ENCODE assay signal across 13 cellular contexts in genomic region chr2:41496908-41497307, GRCh38.
DNase-seq lines count a peak whose midpoint lies in the region; ATAC-seq, FAIRE-seq and TF ChIP-seq lines count a peak whose summit lies in the region.
"Had no signal": no experiment of that assay in that cellular context is flagged by ENCODE, and none has a peak within 500 bp of the region (broad histone marks: within the 10 kb centered on the region; RNA-seq: fewer than 3 reads in every experiment).

No MANE protein-coding gene starts in this region.

- H3K27ac ChIP-seq in HL-60 (replicated peaks), result no peak overlapping the region
- H3K27ac ChIP-seq in astrocyte (ENCODE audit: low read depth, low read length), result no peak overlapping the region
- peak overlapping the region; percentile 46 for H3K27ac ChIP-seq in neutrophil
- H3K27ac ChIP-seq: coronary artery, pancreas had no signal

- no peaks in the 10 kb centered on the region for H4K20me1 ChIP-seq in astrocyte (ENCODE audit: insufficient read depth, low read length)

- FAIRE-seq in astrocyte (lab: Jason Lieb, UNC), result no peak
- FAIRE-seq: pancreas had no signal

- peak; percentile 3 for DNase-seq in EL
- DNase-seq in HL-60 (ENCODE audit: low read depth in 1 of 2, low spot score in 1 of 2), result no peak
- no peak for DNase-seq in astrocyte (ENCODE audit: low read depth)
- DNase-seq in inferior parietal cortex (ENCODE audit: extremely low spot score), result no peak
- DNase-seq in stimulated activated effector memory CD8-positive, alpha-beta T cell treated with anti-CD3 and anti-CD28 coated beads, Interleukin-12 subunit alpha, Interleukin-12 subunit beta, amount 100 ng/mL, for 72 hours (ENCODE audit: low spot score in 2 of 2), result no peak
- DNase-seq: activated CD4-positive, alpha-beta T cell treated with anti-CD3 and anti-CD28 coated beads, Interleukin-2, amount 10 ng/mL, durations not matched to agents 24 days and 14 days; activated T-cell treated with anti-CD3 and anti-CD28 coated beads, Interleukin-2, amount 50 U/mL, for 4 hours; mesenchymal stem cell; pancreas had no signal

- H3K27ac Mint-ChIP-seq in astrocyte (ENCODE audit: unreplicated experiment), result no peak overlapping the region
- H3K27ac Mint-ChIP-seq in stimulated activated effector memory CD8-positive, alpha-beta T cell treated with anti-CD3 and anti-CD28 coated beads, Interleukin-12 subunit alpha, Interleukin-12 subunit beta, amount 100 ng/mL, for 72 hours, result no peak overlapping the region
- H3K27ac Mint-ChIP-seq: activated CD4-positive, alpha-beta T cell treated with anti-CD3 and anti-CD28 coated beads, Interleukin-2, amount 10 ng/mL, durations not matched to agents 24 days and 14 days; T-helper 1 cell treated with Interleukin-12 subunit alpha and Interleukin-12 subunit beta and Interleukin-4 antibody, amounts not matched to agents 30 μg/mL and 1 μg/mL, for 36 hours had no signal

- ATAC-seq in HG02970 (IDR thresholded peaks at IDR 0.05; ENCODE audit: low FRiP score, unreplicated experiment), result no peak
- ATAC-seq in stimulated activated effector memory CD8-positive, alpha-beta T cell treated with anti-CD3 and anti-CD28 coated beads, Interleukin-12 subunit alpha, Interleukin-12 subunit beta, amount 100 ng/mL, for 72 hours, result no peak
- ATAC-seq: activated T-cell treated with anti-CD3 and anti-CD28 coated beads, Interleukin-2, amount 50 U/mL, for 4 hours; pancreas had no signal

- H3K4me2 ChIP-seq in astrocyte (ENCODE audit: low read length), result no peak overlapping the region

- H3K27me3 Mint-ChIP-seq in astrocyte (ENCODE audit: low read depth, unreplicated experiment), result no peaks in the 10 kb centered on the region
- H3K27me3 Mint-ChIP-seq: activated CD4-positive, alpha-beta T cell treated with anti-CD3 and anti-CD28 coated beads, Interleukin-2, amount 10 ng/mL, durations not matched to agents 24 days and 14 days had no signal

- H3K27me3 ChIP-seq in HL-60 (ENCODE audit: insufficient read depth, poor library complexity, severe bottlenecking) (no peaks in the 10 kb centered on the region), astrocyte (ENCODE audit: insufficient read depth, low read length) (no peaks in the 10 kb centered on the region), neutrophil (no peaks in the 10 kb centered on the region)
- H3K27me3 ChIP-seq: pancreas had no signal

- no peak overlapping the region for H2AFZ ChIP-seq in astrocyte (ENCODE audit: low read depth, low read length)

- H3K9me3 ChIP-seq in astrocyte (ENCODE audit: insufficient read depth, low read depth, low read length) (peaks cover 17% of the 10 kb centered on the region), neutrophil (peaks cover 37% of the 10 kb centered on the region)

- H3K4me1 ChIP-seq in astrocyte (ENCODE audit: insufficient read depth, low read length) (no peaks in the 10 kb centered on the region), neutrophil (ENCODE audit: control insufficient read depth in 1 of 2, insufficient read depth in 1 of 2, low read depth in 1 of 2, low read length in 1 of 2) (peaks cover 0 to 21% of the 10 kb centered on the region in 2 experiments)
- H3K4me1 ChIP-seq: pancreas had no signal

- no peaks in the 10 kb centered on the region for H3K36me3 Mint-ChIP-seq in astrocyte (ENCODE audit: low read depth, unreplicated experiment)
- no peaks in the 10 kb centered on the region for H3K36me3 Mint-ChIP-seq in stimulated activated effector memory CD8-positive, alpha-beta T cell treated with anti-CD3 and anti-CD28 coated beads, Interleukin-12 subunit alpha, Interleukin-12 subunit beta, amount 100 ng/mL, for 72 hours

- H3K36me3 ChIP-seq in astrocyte (ENCODE audit: insufficient read depth, low read length) (no peaks in the 10 kb centered on the region), neutrophil (no peaks in the 10 kb centered on the region)
- H3K36me3 ChIP-seq: pancreas had no signal

- H3K4me3 ChIP-seq in HL-60 (replicated peaks; ENCODE audit: insufficient read depth, low read length) (no peak overlapping the region), astrocyte (ENCODE audit: insufficient read depth, low read depth, low read length) (no peak overlapping the region), neutrophil (ENCODE audit: low read depth in 1 of 2, low read length in 1 of 2) (no peak overlapping the region)
- H3K4me3 ChIP-seq: coronary artery, pancreas had no signal

- TF ChIP-seq CTCF in HL-60 (IDR thresholded peaks at IDR 0.05; ENCODE audit: insufficient read depth, low read length) (peak; percentile 5), astrocyte (IDR thresholded peaks at IDR 0.05; ENCODE audit: insufficient read depth, low read depth, low read length) (peak; percentile 12), neutrophil (IDR thresholded peaks at IDR 0.05) (no peak)

- H3K4me3 Mint-ChIP-seq in astrocyte (ENCODE audit: unreplicated experiment), result no peak overlapping the region
- H3K4me3 Mint-ChIP-seq in stimulated activated effector memory CD8-positive, alpha-beta T cell treated with anti-CD3 and anti-CD28 coated beads, Interleukin-12 subunit alpha, Interleukin-12 subunit beta, amount 100 ng/mL, for 72 hours, result no peak overlapping the region
- H3K4me3 Mint-ChIP-seq: activated CD4-positive, alpha-beta T cell treated with anti-CD3 and anti-CD28 coated beads, Interleukin-2, amount 10 ng/mL, durations not matched to agents 24 days and 14 days; activated T-cell treated with anti-CD3 and anti-CD28 coated beads, Interleukin-2, amount 50 U/mL, for 4 hours; T-helper 1 cell treated with Interleukin-12 subunit alpha and Interleukin-12 subunit beta and Interleukin-4 antibody, amounts not matched to agents 30 μg/mL and 1 μg/mL, for 36 hours had no signal

- H3K9me3 Mint-ChIP-seq in astrocyte (ENCODE audit: unreplicated experiment), result peaks cover 40% of the 10 kb centered on the region
- H3K9me3 Mint-ChIP-seq in stimulated activated effector memory CD8-positive, alpha-beta T cell treated with anti-CD3 and anti-CD28 coated beads, Interleukin-12 subunit alpha, Interleukin-12 subunit beta, amount 100 ng/mL, for 72 hours, result peaks cover 26% of the 10 kb centered on the region

- H3K79me2 ChIP-seq in astrocyte (ENCODE audit: insufficient read depth, low read length), result no peaks in the 10 kb centered on the region

- no peaks in the 10 kb centered on the region for H3K4me1 Mint-ChIP-seq in astrocyte (ENCODE audit: low read depth, unreplicated experiment)
- H3K4me1 Mint-ChIP-seq in stimulated activated effector memory CD8-positive, alpha-beta T cell treated with anti-CD3 and anti-CD28 coated beads, Interleukin-12 subunit alpha, Interleukin-12 subunit beta, amount 100 ng/mL, for 72 hours, result no peaks in the 10 kb centered on the region
- H3K4me1 Mint-ChIP-seq: activated CD4-positive, alpha-beta T cell treated with anti-CD3 and anti-CD28 coated beads, Interleukin-2, amount 10 ng/mL, durations not matched to agents 24 days and 14 days had no signal

- H3K9ac ChIP-seq in astrocyte (ENCODE audit: low read length), result no peak overlapping the region
